8 cellular contexts compared by ENCODE assay signal in the genomic region with DNA sequence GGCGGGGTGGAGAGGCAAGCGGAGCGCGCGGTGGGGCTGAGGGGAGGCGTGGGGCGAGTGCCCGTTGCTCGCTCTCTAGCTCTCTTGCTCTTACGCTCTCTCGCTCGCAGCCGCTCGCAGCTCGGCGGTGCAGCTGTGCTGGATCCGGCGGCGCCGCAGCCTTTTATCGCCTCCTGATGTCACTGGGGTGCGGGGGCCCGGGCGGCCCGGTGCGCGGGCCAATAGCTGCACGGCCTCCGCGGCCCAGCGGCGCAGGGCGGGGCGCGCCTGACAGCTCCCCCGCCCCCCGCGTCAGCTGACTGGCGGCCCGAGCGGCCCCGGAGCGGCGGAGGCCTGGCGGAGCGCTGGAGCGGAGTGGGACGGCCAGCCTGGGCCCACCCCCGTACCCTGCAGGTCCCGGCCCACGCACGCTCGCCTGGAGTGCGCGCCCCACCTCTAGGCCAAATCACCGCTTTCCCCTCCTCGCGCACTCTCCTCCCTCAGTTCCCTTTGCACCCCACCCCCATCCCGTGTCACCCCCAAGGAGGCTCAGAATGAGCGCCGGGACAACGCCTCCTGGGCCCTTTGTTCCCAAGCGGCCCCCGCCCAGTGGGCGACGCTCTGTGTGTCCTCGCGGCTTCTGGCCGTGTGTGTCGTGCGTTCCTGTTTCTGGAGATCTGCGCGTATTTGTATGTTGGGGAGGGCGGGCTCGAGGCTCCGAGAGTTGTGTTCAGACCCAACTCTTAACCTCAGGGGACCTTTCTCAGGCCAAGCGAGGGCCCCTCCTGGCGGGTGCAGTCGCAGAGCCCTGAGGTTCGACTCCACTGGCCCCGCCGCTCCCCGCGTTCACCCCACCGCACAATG. TPM values are rescaled to one million over a fixed set of nuclear protein-coding genes. Genes with fewer than 3 reads are reported as not detected.
DNase-seq lines count a peak whose midpoint lies in the region; ATAC-seq, FAIRE-seq and TF ChIP-seq lines count a peak whose summit lies in the region.

MAFB (minus strand) TSS at position 137 of the 843 bp plus-strand sequence. CDS start 386 bp downstream, outside the sequence.

- no peaks in the 10 kb centered on the region for H3K36me3 ChIP-seq in RWPE2 (ENCODE audit: low read depth)

- peak within 1 kb of the TSS; percentile 74 to 86 (median 80) for H3K4me3 Mint-ChIP-seq in immature natural killer cell

- peaks cover 23 to 47% (median 33%) of the 10 kb centered on the region in 3 donors for H3K27me3 Mint-ChIP-seq in immature natural killer cell (ENCODE audit: low read depth in 3 of 3)

- ATAC-seq in GM18907 (IDR thresholded peaks at IDR 0.05; ENCODE audit: unreplicated experiment) (peak; percentile 4), RWPE2 (ENCODE audit: low read depth) (peak; percentile 69)

- H3K4me1 Mint-ChIP-seq in immature natural killer cell, result peaks cover 6 to 18% of the 10 kb centered on the region in 2 donors

- H3K36me3 Mint-ChIP-seq in immature natural killer cell, result no peaks in the 10 kb centered on the region

- H3K27ac Mint-ChIP-seq in immature natural killer cell, result no peak within 1 kb of the TSS

- no peaks in the 10 kb centered on the region for H3K9me3 ChIP-seq in RWPE2 (ENCODE audit: severe bottlenecking)

- H3K27me3 ChIP-seq in RWPE2 (ENCODE audit: insufficient read depth, poor library complexity, severe bottlenecking), result peaks cover 50% of the 10 kb centered on the region

- H3K4me1 ChIP-seq in RWPE2 (ENCODE audit: insufficient read depth, poor library complexity, severe bottlenecking), result no peaks in the 10 kb centered on the region

- peak within 1 kb of the TSS; percentile 15 for H3K27ac ChIP-seq in RWPE2 (ENCODE audit: poor library complexity, severe bottlenecking)
- peak within 1 kb of the TSS; percentile 95 for H3K27ac ChIP-seq in caudate nucleus (ENCODE audit: low read depth, low read length)

- DNase-seq in Ammon's horn (ENCODE audit: low spot score) (peak; percentile 96), HTR-8/SVneo (ENCODE audit: insufficient read length, low spot score) (peak; percentile 39), RWPE2 (ENCODE audit: low spot score) (peak; percentile 92), caudate nucleus (lab: John Stamatoyannopoulos, UW) (peak in 60 of 61 donors; percentile 21 to 97 (median 92)), immature natural killer cell (peak; percentile 42 to 57 (median 50)), skeletal muscle cell (ENCODE audit: low read depth) (peak; percentile 32), SKM-1 treated with dmso at 0.1 percent for 144 hours (lab: John Stamatoyannopoulos, UW; ENCODE audit: unreplicated experiment) (no peak)

- no peak for TF ChIP-seq CTCF in RWPE2 (IDR thresholded peaks at IDR 0.05; ENCODE audit: poor library complexity, severe bottlenecking)

- no peaks in the 10 kb centered on the region for H3K9me3 Mint-ChIP-seq in immature natural killer cell

- no peak for FAIRE-seq in HTR-8/SVneo (lab: Jason Lieb, UNC)

- H3K4me3 ChIP-seq in RWPE2 (ENCODE audit: severe bottlenecking) (peak within 1 kb of the TSS; percentile 32), skeletal muscle cell (ENCODE audit: low read depth, low read length) (peak within 1 kb of the TSS; percentile 58)

RNA-seq across cellular contexts. Expression of gene MAFB, which starts in this region (rescaled TPM):
- polyA plus RNA-seq in immature natural killer cell, result under 1 TPM in 2 of 3 donors, not detected in 1; 0.09 TPM

Comparison
In these comparisons a context has a peak if more than half of its experiments do, and no peak if none do; other contexts are left out.
1. Peak in DNase-seq in immature natural killer cell; RNA of the gene not detected or under 1 TPM.